Comparison of ENCODE assay signal across 1 cellular context in genomic region chr3:171809513-171810277, GRCh38.
TF ChIP-seq lines count a peak whose summit lies in the region.

No MANE protein-coding gene starts in this region.

TF ChIP-seq in HepG2, 621 proteins besides CTCF, POLR2A, EP300 and RAD21 (continued from another document and continues in another):
- TF ChIP-seq HNRNPUL1 (IDR thresholded peaks at IDR 0.05; ENCODE audit: low read depth, low read length) (no peak; the same call in 1 of the 2 replicates), ZNF20 (CRISPR knock-in tag; IDR thresholded peaks at IDR 0.05) (no peak), MED1 (CRISPR knock-in tag; IDR thresholded peaks at IDR 0.05) (peak; percentile 92), GLI4 (CRISPR knock-in tag; IDR thresholded peaks at IDR 0.05; ENCODE audit: borderline replicate concordance) (no peak; the same call in none of the 2 replicates), ZNF282 (IDR thresholded peaks at IDR 0.05; ENCODE audit: partially characterized antibody) (no peak), REL (CRISPR knock-in tag; conservative IDR thresholded peaks at IDR 0.05) (no peak), REST (IDR thresholded peaks at IDR 0.05; ENCODE audit: borderline replicate concordance in 1 of 2, low read depth in 1 of 2, low read length in 2 of 2) (no peak; a peak in 1 of 4 replicates), HIVEP1 (CRISPR knock-in tag; IDR thresholded peaks at IDR 0.05) (peak; percentile 90), SSRP1 (CRISPR knock-in tag; IDR thresholded peaks at IDR 0.05) (no peak), THYN1 (CRISPR knock-in tag; IDR thresholded peaks at IDR 0.05; ENCODE audit: borderline replicate concordance, low read depth) (no peak), JUN (CRISPR knock-in tag; IDR thresholded peaks at IDR 0.05) (peak; percentile 59; the same call in 1 of the 2 replicates), XBP1 (CRISPR knock-in tag; IDR thresholded peaks at IDR 0.05) (0 out of 2 replicates have a peak, but pooled peaks have one; percentile 16), MBNL3 (CRISPR knock-in tag; conservative IDR thresholded peaks at IDR 0.05) (no peak), NFAT5 (CRISPR knock-in tag; IDR thresholded peaks at IDR 0.05) (no peak; the same call in 1 of the 2 replicates), KLF12 (CRISPR knock-in tag; IDR thresholded peaks at IDR 0.05; ENCODE audit: borderline replicate concordance) (no peak; the same call in 1 of the 2 replicates), SIX4 (CRISPR knock-in tag; IDR thresholded peaks at IDR 0.05) (peak; percentile 39; the same call in 1 of the 2 replicates), ZNF510 (CRISPR knock-in tag; IDR thresholded peaks at IDR 0.05; ENCODE audit: low read depth) (0 out of 2 replicates have a peak, but pooled peaks have one; percentile 37), MIER3 (CRISPR knock-in tag; IDR thresholded peaks at IDR 0.05; ENCODE audit: borderline replicate concordance) (peak; percentile 76; the same call in 1 of the 2 replicates), ZNF572 (CRISPR knock-in tag; IDR thresholded peaks at IDR 0.05) (peak; percentile 74; the same call in 1 of the 2 replicates), NFYB (CRISPR knock-in tag; IDR thresholded peaks at IDR 0.05) (peak; percentile 10; the same call in 1 of the 2 replicates), TSC22D2 (CRISPR knock-in tag; IDR thresholded peaks at IDR 0.05; ENCODE audit: borderline replicate concordance) (no peak), ZNF3 (CRISPR knock-in tag; IDR thresholded peaks at IDR 0.05) (no peak), CHCHD3 (CRISPR knock-in tag; IDR thresholded peaks at IDR 0.05) (no peak; the same call in 1 of the 2 replicates), UBTF (CRISPR knock-in tag; IDR thresholded peaks at IDR 0.05) (peak; percentile 95), TFDP2 (CRISPR knock-in tag; IDR thresholded peaks at IDR 0.05) (peak; percentile 76), MATR3 (CRISPR knock-in tag; IDR thresholded peaks at IDR 0.05) (no peak), KDM2A (CRISPR knock-in tag; IDR thresholded peaks at IDR 0.05; ENCODE audit: borderline replicate concordance, low read depth) (peak; percentile 52), BCL6 (CRISPR knock-in tag; IDR thresholded peaks at IDR 0.05) (peak; percentile 45; the same call in 1 of the 2 replicates), ZNF143 (CRISPR knock-in tag; IDR thresholded peaks at IDR 0.05) (no peak), ZNF7 (CRISPR knock-in tag; IDR thresholded peaks at IDR 0.05) (no peak), ZNF329 (CRISPR knock-in tag; IDR thresholded peaks at IDR 0.05; ENCODE audit: low read depth) (no peak; the same call in 1 of the 2 replicates), ZNF740 (CRISPR knock-in tag; IDR thresholded peaks at IDR 0.05) (0 out of 2 replicates have a peak, but pooled peaks have one; percentile 61), NCOA2 (CRISPR knock-in tag; IDR thresholded peaks at IDR 0.05) (no peak; the same call in 1 of the 2 replicates), ZC3H13 (CRISPR knock-in tag; IDR thresholded peaks at IDR 0.05) (peak; percentile 82), GATA4 (IDR thresholded peaks at IDR 0.05; ENCODE audit: borderline replicate concordance, low read depth) (peak; percentile 50; the same call in 1 of the 2 replicates)
- TF ChIP-seq, protein P1, sequence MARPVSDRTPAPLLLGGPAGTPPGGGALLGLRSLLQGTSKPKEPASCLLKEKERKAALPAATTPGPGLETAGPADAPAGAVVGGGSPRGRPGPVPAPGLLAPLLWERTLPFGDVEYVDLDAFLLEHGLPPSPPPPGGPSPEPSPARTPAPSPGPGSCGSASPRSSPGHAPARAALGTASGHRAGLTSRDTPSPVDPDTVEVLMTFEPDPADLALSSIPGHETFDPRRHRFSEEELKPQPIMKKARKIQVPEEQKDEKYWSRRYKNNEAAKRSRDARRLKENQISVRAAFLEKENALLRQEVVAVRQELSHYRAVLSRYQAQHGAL (CRISPR knock-in tag; IDR thresholded peaks at IDR 0.05; ENCODE audit: not compliant biosample characterization): no peak
- TF ChIP-seq, protein P2, sequence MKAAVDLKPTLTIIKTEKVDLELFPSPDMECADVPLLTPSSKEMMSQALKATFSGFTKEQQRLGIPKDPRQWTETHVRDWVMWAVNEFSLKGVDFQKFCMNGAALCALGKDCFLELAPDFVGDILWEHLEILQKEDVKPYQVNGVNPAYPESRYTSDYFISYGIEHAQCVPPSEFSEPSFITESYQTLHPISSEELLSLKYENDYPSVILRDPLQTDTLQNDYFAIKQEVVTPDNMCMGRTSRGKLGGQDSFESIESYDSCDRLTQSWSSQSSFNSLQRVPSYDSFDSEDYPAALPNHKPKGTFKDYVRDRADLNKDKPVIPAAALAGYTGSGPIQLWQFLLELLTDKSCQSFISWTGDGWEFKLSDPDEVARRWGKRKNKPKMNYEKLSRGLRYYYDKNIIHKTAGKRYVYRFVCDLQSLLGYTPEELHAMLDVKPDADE (CRISPR knock-in tag; IDR thresholded peaks at IDR 0.05): no peak
- TF ChIP-seq, protein P3, sequence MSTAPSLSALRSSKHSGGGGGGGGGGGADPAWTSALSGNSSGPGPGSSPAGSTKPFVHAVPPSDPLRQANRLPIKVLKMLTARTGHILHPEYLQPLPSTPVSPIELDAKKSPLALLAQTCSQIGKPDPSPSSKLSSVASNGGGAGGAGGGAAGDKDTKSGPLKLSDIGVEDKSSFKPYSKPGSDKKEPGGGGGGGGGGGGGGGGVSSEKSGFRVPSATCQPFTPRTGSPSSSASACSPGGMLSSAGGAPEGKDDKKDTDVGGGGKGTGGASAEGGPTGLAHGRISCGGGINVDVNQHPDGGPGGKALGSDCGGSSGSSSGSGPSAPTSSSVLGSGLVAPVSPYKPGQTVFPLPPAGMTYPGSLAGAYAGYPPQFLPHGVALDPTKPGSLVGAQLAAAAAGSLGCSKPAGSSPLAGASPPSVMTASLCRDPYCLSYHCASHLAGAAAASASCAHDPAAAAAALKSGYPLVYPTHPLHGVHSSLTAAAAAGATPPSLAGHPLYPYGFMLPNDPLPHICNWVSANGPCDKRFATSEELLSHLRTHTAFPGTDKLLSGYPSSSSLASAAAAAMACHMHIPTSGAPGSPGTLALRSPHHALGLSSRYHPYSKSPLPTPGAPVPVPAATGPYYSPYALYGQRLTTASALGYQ (CRISPR knock-in tag; IDR thresholded peaks at IDR 0.05): no peak
- TF ChIP-seq, protein P4, sequence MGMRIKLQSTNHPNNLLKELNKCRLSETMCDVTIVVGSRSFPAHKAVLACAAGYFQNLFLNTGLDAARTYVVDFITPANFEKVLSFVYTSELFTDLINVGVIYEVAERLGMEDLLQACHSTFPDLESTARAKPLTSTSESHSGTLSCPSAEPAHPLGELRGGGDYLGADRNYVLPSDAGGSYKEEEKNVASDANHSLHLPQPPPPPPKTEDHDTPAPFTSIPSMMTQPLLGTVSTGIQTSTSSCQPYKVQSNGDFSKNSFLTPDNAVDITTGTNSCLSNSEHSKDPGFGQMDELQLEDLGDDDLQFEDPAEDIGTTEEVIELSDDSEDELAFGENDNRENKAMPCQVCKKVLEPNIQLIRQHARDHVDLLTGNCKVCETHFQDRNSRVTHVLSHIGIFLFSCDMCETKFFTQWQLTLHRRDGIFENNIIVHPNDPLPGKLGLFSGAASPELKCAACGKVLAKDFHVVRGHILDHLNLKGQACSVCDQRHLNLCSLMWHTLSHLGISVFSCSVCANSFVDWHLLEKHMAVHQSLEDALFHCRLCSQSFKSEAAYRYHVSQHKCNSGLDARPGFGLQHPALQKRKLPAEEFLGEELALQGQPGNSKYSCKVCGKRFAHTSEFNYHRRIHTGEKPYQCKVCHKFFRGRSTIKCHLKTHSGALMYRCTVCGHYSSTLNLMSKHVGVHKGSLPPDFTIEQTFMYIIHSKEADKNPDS (CRISPR knock-in tag; IDR thresholded peaks at IDR 0.05): peak; percentile 90
